1 cellular context compared by ENCODE assay signal in the genomic region with DNA sequence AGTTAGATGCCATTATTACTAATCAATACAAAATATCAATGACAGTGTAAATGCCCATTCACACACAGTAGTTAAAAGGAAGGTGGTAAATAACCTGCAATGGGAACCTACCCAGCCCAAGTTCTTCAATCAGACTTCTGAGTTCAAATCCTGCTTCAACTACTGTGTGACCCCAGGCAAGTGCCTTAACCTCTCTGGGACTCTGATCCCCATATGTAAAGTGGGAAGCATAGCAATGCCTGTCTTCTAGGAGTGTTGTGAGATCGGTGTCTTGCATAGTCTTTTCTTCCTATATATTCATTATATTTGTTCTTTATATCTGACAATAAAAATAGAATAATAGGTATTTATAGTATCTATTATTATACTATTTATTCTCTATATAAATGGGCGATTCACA.
TF ChIP-seq lines count a peak whose summit lies in the region.

No MANE protein-coding gene starts in this region.

TF ChIP-seq in PFSK-1, 5 proteins besides CTCF, POLR2A, EP300 and RAD21 (continued from another document):
- TF ChIP-seq, protein P1, sequence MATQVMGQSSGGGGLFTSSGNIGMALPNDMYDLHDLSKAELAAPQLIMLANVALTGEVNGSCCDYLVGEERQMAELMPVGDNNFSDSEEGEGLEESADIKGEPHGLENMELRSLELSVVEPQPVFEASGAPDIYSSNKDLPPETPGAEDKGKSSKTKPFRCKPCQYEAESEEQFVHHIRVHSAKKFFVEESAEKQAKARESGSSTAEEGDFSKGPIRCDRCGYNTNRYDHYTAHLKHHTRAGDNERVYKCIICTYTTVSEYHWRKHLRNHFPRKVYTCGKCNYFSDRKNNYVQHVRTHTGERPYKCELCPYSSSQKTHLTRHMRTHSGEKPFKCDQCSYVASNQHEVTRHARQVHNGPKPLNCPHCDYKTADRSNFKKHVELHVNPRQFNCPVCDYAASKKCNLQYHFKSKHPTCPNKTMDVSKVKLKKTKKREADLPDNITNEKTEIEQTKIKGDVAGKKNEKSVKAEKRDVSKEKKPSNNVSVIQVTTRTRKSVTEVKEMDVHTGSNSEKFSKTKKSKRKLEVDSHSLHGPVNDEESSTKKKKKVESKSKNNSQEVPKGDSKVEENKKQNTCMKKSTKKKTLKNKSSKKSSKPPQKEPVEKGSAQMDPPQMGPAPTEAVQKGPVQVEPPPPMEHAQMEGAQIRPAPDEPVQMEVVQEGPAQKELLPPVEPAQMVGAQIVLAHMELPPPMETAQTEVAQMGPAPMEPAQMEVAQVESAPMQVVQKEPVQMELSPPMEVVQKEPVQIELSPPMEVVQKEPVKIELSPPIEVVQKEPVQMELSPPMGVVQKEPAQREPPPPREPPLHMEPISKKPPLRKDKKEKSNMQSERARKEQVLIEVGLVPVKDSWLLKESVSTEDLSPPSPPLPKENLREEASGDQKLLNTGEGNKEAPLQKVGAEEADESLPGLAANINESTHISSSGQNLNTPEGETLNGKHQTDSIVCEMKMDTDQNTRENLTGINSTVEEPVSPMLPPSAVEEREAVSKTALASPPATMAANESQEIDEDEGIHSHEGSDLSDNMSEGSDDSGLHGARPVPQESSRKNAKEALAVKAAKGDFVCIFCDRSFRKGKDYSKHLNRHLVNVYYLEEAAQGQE (IDR thresholded peaks at IDR 0.05; ENCODE audit: insufficient read depth in 1 of 2, low read depth in 2 of 2, low read length in 2 of 2) = no peak
